1 cellular context compared by ENCODE assay signal in the genomic region with DNA sequence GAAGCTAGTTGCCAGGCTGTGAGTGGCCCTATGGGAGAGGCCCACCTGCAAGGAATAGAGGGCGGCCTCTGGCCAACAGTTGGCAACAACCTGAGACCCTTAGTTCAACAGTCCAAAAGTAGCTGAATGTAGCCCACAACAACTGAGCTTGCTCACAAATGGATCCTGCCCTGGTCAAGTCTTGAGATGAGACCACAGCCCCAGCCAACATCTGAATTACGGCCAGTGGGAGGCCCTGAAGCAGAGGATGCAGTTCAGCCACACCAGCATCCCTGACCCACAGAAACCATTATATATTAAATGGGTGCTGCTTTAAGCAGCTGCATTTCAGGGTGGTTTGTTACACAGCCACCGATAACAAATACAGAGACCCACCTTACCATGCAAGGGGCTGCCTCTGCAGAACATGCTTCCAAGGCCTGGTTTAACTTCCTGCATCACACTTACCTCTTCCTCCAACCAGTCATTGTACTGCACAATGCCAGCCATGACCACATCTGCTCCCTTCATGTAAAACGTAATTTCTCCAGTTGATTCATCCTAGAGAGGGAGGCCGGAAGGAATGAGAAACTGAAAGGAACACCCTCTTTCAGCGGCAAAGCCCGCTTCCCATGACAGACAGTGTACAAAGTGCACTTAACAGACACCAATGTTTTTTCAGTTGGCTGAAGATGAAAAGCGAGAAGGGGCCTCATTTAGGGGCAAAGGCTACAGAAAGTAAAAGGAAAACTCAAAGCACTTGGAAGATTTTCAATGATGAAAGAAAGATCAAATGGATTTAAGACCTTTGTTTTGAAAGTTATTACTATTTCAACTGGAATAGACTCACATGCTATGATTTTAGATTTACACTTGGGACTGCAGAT.
TF ChIP-seq lines count a peak whose summit lies in the region.

No MANE protein-coding gene starts in this region.

TF ChIP-seq in HepG2, 621 proteins besides CTCF, POLR2A, EP300 and RAD21 (continued from another document and continues in another):
- TF ChIP-seq, protein P1, sequence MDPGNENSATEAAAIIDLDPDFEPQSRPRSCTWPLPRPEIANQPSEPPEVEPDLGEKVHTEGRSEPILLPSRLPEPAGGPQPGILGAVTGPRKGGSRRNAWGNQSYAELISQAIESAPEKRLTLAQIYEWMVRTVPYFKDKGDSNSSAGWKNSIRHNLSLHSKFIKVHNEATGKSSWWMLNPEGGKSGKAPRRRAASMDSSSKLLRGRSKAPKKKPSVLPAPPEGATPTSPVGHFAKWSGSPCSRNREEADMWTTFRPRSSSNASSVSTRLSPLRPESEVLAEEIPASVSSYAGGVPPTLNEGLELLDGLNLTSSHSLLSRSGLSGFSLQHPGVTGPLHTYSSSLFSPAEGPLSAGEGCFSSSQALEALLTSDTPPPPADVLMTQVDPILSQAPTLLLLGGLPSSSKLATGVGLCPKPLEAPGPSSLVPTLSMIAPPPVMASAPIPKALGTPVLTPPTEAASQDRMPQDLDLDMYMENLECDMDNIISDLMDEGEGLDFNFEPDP (CRISPR knock-in tag; conservative IDR thresholded peaks at IDR 0.05): 0 out of 2 replicates have a peak, but pooled peaks have one; percentile 50
- TF ChIP-seq REPIN1 (CRISPR knock-in tag; IDR thresholded peaks at IDR 0.05; ENCODE audit: borderline replicate concordance, low read depth) (0 out of 2 replicates have a peak, but pooled peaks have one; percentile 49), ZFP36L1 (CRISPR knock-in tag; IDR thresholded peaks at IDR 0.05) (0 out of 2 replicates have a peak, but pooled peaks have one; percentile 31), BORCS8-MEF2B (CRISPR knock-in tag; IDR thresholded peaks at IDR 0.05) (no peak; the same call in 1 of the 2 replicates), ZNF720 (CRISPR knock-in tag; IDR thresholded peaks at IDR 0.05) (no peak), ELF3 (CRISPR knock-in tag; IDR thresholded peaks at IDR 0.05) (peak; percentile 71), ZSCAN12 (CRISPR knock-in tag; IDR thresholded peaks at IDR 0.05) (no peak), CCAR2 (optimal IDR thresholded peaks at IDR 0.05; ENCODE audit: low read depth, low read length) (no peak), ZNF570 (CRISPR knock-in tag; IDR thresholded peaks at IDR 0.05; ENCODE audit: borderline replicate concordance) (no peak), SATB2 (CRISPR knock-in tag; IDR thresholded peaks at IDR 0.05) (no peak), JUNB (CRISPR knock-in tag; IDR thresholded peaks at IDR 0.05; ENCODE audit: borderline replicate concordance) (no peak), ZKSCAN1 (IDR thresholded peaks at IDR 0.05; ENCODE audit: low read length) (no peak), ZNF713 (CRISPR knock-in tag; IDR thresholded peaks at IDR 0.05) (no peak), HNF4A (CRISPR knock-in tag; IDR thresholded peaks at IDR 0.05) (peak; percentile 95), ZNF224 (CRISPR knock-in tag; IDR thresholded peaks at IDR 0.05) (no peak), KDM5A (IDR thresholded peaks at IDR 0.05; ENCODE audit: borderline replicate concordance, low read length) (no peak), ZBTB21 (CRISPR knock-in tag; IDR thresholded peaks at IDR 0.05) (peak; percentile 75; the same call in 1 of the 2 replicates), FOXK1 (CRISPR knock-in tag; IDR thresholded peaks at IDR 0.05; ENCODE audit: borderline replicate concordance, low read depth) (peak; percentile 62; the same call in 1 of the 2 replicates), CHD2 (IDR thresholded peaks at IDR 0.05; ENCODE audit: low read depth, low read length) (no peak), NFIB (CRISPR knock-in tag; IDR thresholded peaks at IDR 0.05; ENCODE audit: borderline replicate concordance) (no peak), ZMYM3 (CRISPR knock-in tag; IDR thresholded peaks at IDR 0.05) (peak; percentile 45; the same call in 1 of the 2 replicates), ZNF232 (CRISPR knock-in tag; IDR thresholded peaks at IDR 0.05; ENCODE audit: borderline replicate concordance) (no peak), ZNF605 (CRISPR knock-in tag; IDR thresholded peaks at IDR 0.05) (no peak), HMGA1 (CRISPR knock-in tag; conservative IDR thresholded peaks at IDR 0.05) (no peak), ZNF12 (CRISPR knock-in tag; IDR thresholded peaks at IDR 0.05) (no peak), CCDC6 (CRISPR knock-in tag; IDR thresholded peaks at IDR 0.05) (no peak), ZNF430 (CRISPR knock-in tag; IDR thresholded peaks at IDR 0.05) (peak; percentile 55; the same call in 1 of the 2 replicates), ARNT2 (CRISPR knock-in tag; IDR thresholded peaks at IDR 0.05; ENCODE audit: low read depth) (no peak), NFRKB (IDR thresholded peaks at IDR 0.05) (no peak), DNMT1 (CRISPR knock-in tag; IDR thresholded peaks at IDR 0.05) (no peak), TBL1XR1 (IDR thresholded peaks at IDR 0.05; ENCODE audit: borderline replicate concordance, low read length, partially characterized antibody) (no peak), KAT8 (CRISPR knock-in tag; IDR thresholded peaks at IDR 0.05) (no peak)
- TF ChIP-seq, protein P2, sequence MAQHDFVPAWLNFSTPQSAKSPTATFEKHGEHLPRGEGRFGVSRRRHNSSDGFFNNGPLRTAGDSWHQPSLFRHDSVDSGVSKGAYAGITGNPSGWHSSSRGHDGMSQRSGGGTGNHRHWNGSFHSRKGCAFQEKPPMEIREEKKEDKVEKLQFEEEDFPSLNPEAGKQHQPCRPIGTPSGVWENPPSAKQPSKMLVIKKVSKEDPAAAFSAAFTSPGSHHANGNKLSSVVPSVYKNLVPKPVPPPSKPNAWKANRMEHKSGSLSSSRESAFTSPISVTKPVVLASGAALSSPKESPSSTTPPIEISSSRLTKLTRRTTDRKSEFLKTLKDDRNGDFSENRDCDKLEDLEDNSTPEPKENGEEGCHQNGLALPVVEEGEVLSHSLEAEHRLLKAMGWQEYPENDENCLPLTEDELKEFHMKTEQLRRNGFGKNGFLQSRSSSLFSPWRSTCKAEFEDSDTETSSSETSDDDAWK (CRISPR knock-in tag; IDR thresholded peaks at IDR 0.05): no peak
- TF ChIP-seq, protein P3, sequence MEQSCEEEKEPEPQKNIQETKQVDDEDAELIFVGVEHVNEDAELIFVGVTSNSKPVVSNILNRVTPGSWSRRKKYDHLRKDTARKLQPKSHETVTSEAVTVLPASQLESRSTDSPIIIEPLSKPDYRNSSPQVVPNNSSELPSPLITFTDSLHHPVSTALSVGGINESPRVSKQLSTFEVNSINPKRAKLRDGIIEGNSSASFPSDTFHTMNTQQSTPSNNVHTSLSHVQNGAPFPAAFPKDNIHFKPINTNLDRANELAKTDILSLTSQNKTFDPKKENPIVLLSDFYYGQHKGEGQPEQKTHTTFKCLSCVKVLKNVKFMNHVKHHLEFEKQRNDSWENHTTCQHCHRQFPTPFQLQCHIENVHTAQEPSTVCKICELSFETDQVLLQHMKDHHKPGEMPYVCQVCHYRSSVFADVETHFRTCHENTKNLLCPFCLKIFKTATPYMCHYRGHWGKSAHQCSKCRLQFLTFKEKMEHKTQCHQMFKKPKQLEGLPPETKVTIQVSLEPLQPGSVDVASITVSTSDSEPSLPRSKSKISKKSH (CRISPR knock-in tag; IDR thresholded peaks at IDR 0.05; ENCODE audit: borderline replicate concordance): no peak
- TF ChIP-seq, protein P4, sequence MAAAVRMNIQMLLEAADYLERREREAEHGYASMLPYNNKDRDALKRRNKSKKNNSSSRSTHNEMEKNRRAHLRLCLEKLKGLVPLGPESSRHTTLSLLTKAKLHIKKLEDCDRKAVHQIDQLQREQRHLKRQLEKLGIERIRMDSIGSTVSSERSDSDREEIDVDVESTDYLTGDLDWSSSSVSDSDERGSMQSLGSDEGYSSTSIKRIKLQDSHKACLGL (CRISPR knock-in tag; IDR thresholded peaks at IDR 0.05): no peak
- TF ChIP-seq, protein P5, sequence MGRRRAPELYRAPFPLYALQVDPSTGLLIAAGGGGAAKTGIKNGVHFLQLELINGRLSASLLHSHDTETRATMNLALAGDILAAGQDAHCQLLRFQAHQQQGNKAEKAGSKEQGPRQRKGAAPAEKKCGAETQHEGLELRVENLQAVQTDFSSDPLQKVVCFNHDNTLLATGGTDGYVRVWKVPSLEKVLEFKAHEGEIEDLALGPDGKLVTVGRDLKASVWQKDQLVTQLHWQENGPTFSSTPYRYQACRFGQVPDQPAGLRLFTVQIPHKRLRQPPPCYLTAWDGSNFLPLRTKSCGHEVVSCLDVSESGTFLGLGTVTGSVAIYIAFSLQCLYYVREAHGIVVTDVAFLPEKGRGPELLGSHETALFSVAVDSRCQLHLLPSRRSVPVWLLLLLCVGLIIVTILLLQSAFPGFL (CRISPR knock-in tag; IDR thresholded peaks at IDR 0.05): no peak
- TF ChIP-seq, protein P6, sequence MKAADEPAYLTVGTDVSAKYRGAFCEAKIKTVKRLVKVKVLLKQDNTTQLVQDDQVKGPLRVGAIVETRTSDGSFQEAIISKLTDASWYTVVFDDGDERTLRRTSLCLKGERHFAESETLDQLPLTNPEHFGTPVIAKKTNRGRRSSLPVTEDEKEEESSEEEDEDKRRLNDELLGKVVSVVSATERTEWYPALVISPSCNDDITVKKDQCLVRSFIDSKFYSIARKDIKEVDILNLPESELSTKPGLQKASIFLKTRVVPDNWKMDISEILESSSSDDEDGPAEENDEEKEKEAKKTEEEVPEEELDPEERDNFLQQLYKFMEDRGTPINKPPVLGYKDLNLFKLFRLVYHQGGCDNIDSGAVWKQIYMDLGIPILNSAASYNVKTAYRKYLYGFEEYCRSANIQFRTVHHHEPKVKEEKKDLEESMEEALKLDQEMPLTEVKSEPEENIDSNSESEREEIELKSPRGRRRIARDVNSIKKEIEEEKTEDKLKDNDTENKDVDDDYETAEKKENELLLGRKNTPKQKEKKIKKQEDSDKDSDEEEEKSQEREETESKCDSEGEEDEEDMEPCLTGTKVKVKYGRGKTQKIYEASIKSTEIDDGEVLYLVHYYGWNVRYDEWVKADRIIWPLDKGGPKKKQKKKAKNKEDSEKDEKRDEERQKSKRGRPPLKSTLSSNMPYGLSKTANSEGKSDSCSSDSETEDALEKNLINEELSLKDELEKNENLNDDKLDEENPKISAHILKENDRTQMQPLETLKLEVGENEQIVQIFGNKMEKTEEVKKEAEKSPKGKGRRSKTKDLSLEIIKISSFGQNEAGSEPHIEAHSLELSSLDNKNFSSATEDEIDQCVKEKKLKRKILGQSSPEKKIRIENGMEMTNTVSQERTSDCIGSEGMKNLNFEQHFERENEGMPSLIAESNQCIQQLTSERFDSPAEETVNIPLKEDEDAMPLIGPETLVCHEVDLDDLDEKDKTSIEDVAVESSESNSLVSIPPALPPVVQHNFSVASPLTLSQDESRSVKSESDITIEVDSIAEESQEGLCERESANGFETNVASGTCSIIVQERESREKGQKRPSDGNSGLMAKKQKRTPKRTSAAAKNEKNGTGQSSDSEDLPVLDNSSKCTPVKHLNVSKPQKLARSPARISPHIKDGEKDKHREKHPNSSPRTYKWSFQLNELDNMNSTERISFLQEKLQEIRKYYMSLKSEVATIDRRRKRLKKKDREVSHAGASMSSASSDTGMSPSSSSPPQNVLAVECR (CRISPR knock-in tag; IDR thresholded peaks at IDR 0.05; ENCODE audit: borderline replicate concordance): peak; percentile 51; the same call in 1 of the 2 replicates
- TF ChIP-seq, protein P7, sequence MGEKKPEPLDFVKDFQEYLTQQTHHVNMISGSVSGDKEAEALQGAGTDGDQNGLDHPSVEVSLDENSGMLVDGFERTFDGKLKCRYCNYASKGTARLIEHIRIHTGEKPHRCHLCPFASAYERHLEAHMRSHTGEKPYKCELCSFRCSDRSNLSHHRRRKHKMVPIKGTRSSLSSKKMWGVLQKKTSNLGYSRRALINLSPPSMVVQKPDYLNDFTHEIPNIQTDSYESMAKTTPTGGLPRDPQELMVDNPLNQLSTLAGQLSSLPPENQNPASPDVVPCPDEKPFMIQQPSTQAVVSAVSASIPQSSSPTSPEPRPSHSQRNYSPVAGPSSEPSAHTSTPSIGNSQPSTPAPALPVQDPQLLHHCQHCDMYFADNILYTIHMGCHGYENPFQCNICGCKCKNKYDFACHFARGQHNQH (CRISPR knock-in tag; IDR thresholded peaks at IDR 0.05): 0 out of 2 replicates have a peak, but pooled peaks have one; percentile 39
- TF ChIP-seq, protein P8, sequence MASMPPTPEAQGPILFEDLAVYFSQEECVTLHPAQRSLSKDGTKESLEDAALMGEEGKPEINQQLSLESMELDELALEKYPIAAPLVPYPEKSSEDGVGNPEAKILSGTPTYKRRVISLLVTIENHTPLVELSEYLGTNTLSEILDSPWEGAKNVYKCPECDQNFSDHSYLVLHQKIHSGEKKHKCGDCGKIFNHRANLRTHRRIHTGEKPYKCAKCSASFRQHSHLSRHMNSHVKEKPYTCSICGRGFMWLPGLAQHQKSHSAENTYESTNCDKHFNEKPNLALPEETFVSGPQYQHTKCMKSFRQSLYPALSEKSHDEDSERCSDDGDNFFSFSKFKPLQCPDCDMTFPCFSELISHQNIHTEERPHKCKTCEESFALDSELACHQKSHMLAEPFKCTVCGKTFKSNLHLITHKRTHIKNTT (CRISPR knock-in tag; IDR thresholded peaks at IDR 0.05): no peak
- TF ChIP-seq, protein P9, sequence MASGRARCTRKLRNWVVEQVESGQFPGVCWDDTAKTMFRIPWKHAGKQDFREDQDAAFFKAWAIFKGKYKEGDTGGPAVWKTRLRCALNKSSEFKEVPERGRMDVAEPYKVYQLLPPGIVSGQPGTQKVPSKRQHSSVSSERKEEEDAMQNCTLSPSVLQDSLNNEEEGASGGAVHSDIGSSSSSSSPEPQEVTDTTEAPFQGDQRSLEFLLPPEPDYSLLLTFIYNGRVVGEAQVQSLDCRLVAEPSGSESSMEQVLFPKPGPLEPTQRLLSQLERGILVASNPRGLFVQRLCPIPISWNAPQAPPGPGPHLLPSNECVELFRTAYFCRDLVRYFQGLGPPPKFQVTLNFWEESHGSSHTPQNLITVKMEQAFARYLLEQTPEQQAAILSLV (CRISPR knock-in tag; IDR thresholded peaks at IDR 0.05; ENCODE audit: borderline replicate concordance): no peak
- TF ChIP-seq, protein P10, sequence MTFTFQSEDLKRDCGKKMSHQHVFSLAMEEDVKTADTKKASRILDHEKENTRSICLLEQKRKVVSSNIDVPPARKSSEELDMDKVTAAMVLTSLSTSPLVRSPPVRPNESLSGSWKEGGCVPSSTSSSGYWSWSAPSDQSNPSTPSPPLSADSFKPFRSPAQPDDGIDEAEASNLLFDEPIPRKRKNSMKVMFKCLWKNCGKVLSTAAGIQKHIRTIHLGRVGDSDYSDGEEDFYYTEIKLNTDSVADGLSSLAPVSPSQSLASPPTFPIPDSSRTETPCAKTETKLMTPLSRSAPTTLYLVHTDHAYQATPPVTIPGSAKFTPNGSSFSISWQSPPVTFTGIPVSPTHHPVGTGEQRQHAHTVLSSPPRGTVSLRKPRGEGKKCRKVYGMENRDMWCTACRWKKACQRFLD (CRISPR knock-in tag; IDR thresholded peaks at IDR 0.05; ENCODE audit: borderline replicate concordance): no peak
- TF ChIP-seq, protein P11, sequence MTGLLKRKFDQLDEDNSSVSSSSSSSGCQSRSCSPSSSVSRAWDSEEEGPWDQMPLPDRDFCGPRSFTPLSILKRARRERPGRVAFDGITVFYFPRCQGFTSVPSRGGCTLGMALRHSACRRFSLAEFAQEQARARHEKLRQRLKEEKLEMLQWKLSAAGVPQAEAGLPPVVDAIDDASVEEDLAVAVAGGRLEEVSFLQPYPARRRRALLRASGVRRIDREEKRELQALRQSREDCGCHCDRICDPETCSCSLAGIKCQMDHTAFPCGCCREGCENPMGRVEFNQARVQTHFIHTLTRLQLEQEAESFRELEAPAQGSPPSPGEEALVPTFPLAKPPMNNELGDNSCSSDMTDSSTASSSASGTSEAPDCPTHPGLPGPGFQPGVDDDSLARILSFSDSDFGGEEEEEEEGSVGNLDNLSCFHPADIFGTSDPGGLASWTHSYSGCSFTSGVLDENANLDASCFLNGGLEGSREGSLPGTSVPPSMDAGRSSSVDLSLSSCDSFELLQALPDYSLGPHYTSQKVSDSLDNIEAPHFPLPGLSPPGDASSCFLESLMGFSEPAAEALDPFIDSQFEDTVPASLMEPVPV (CRISPR knock-in tag; IDR thresholded peaks at IDR 0.05): no peak
